Comparison of ENCODE assay signal across 12 cellular contexts in genomic region chr20:41365785-41366545, GRCh38. TPM values are rescaled to one million over a fixed set of nuclear protein-coding genes. Genes with fewer than 3 reads are reported as not detected.
DNase-seq lines count a peak whose midpoint lies in the region; ATAC-seq, FAIRE-seq and TF ChIP-seq lines count a peak whose summit lies in the region.
"Had no signal": no experiment of that assay in that cellular context is flagged by ENCODE, and none has a peak within 500 bp of the region (broad histone marks: within the 10 kb centered on the region; RNA-seq: fewer than 3 reads in every experiment).

No MANE protein-coding gene starts in this region.

- intact Hi-C loops in activated CD8-positive, alpha-beta T cell treated with anti-CD3 and anti-CD28 coated beads for 36 hours (cut with micrococcal nuclease) = no loop called here

- H3K36me3 Mint-ChIP-seq in activated CD8-positive, alpha-beta T cell treated with anti-CD3 and anti-CD28 coated beads for 36 hours (ENCODE audit: low read depth) = no peaks in the 10 kb centered on the region

- H3K9me3 Mint-ChIP-seq in activated CD8-positive, alpha-beta T cell treated with anti-CD3 and anti-CD28 coated beads for 36 hours = peaks cover under 1% of the 10 kb centered on the region
- H3K9me3 Mint-ChIP-seq: activated naive CD4-positive, alpha-beta T cell treated with anti-CD3 and anti-CD28 coated beads for 36 hours had no signal

- peak overlapping the region; percentile 19 to 64 for H3K4me3 ChIP-seq in stomach smooth muscle (ENCODE audit: low read length in 2 of 2)
- H3K4me3 ChIP-seq: BLaER1 treated with 17β-estradiol and CSF1 and Interleukin-3, amounts not matched to agents 10 nM and 100 nM had no signal

- peaks cover 2% of the 10 kb centered on the region for H3K4me1 Mint-ChIP-seq in activated CD8-positive, alpha-beta T cell treated with anti-CD3 and anti-CD28 coated beads for 36 hours (ENCODE audit: low read depth)

- peaks cover 11% of the 10 kb centered on the region for H3K4me1 ChIP-seq in stomach smooth muscle (ENCODE audit: control insufficient read depth, insufficient read depth, low read length)

- H3K27ac Mint-ChIP-seq in activated CD8-positive, alpha-beta T cell treated with anti-CD3 and anti-CD28 coated beads for 36 hours = no peak overlapping the region
- H3K27ac Mint-ChIP-seq: activated naive CD4-positive, alpha-beta T cell treated with anti-CD3 and anti-CD28 coated beads for 36 hours had no signal

- CTCF ChIA-PET in activated CD8-positive, alpha-beta T cell treated with anti-CD3 and anti-CD28 coated beads for 36 hours (lab: Charles Lee) = interaction anchor here (1.2 kb wide), 1 partner anchor 332 kb away, joined by 3 read pairs; no protein-coding TSS in a partner anchor

- H3K36me3 ChIP-seq in stomach smooth muscle (ENCODE audit: control insufficient read depth in 2 of 2, insufficient read depth in 2 of 2, low read length in 2 of 2) = no peaks in the 10 kb centered on the region
- H3K36me3 ChIP-seq: BLaER1 treated with 17β-estradiol and CSF1 and Interleukin-3, amounts not matched to agents 10 nM and 100 nM had no signal

- no peak overlapping the region for H3K9ac ChIP-seq in stomach smooth muscle (ENCODE audit: low read length in 2 of 2)
- H3K9ac ChIP-seq: BLaER1 treated with 17β-estradiol and CSF1 and Interleukin-3, amounts not matched to agents 10 nM and 100 nM had no signal

- FAIRE-seq in frontal cortex (lab: Jason Lieb, UNC) = no peak

- no peak overlapping the region for H3K4me3 Mint-ChIP-seq in activated CD8-positive, alpha-beta T cell treated with anti-CD3 and anti-CD28 coated beads for 36 hours
- H3K4me3 Mint-ChIP-seq: activated naive CD4-positive, alpha-beta T cell treated with anti-CD3 and anti-CD28 coated beads for 36 hours had no signal

- POLR2A ChIA-PET in activated CD8-positive, alpha-beta T cell treated with anti-CD3 and anti-CD28 coated beads for 36 hours (lab: Charles Lee) = interaction anchor here (1.2 kb wide), 1 partner anchor 21 kb away, joined by 3 read pairs; no protein-coding TSS in a partner anchor

- no peak for TF ChIP-seq CTCF in activated CD8-positive, alpha-beta T cell treated with anti-CD3 and anti-CD28 coated beads for 36 hours (IDR thresholded peaks at IDR 0.05)

- H3K27me3 ChIP-seq in stomach smooth muscle (ENCODE audit: control insufficient read depth in 1 of 2, insufficient read depth in 2 of 2, low read length in 2 of 2) = peaks cover 31 to 34% of the 10 kb centered on the region in 2 donors

- H3K27ac ChIP-seq in stomach smooth muscle (ENCODE audit: low read length) = no peak overlapping the region
- H3K27ac ChIP-seq: BLaER1 treated with 17β-estradiol and CSF1 and Interleukin-3, amounts not matched to agents 10 nM and 100 nM; HL-60 had no signal

- DNase-seq in NCI-H510A (lab: John Stamatoyannopoulos, UW) = peak; percentile 19
- DNase-seq in NCI-H510A treated with DMSO at 0.1 percent for 48 hours (lab: John Stamatoyannopoulos, UW) = no peak
- DNase-seq in activated CD8-positive, alpha-beta T cell treated with anti-CD3 and anti-CD28 coated beads for 36 hours = no peak
- no peak for DNase-seq in left lobe of liver (ENCODE audit: low spot score)
- DNase-seq in frontal cortex (ENCODE audit: low spot score in 2 of 2) = no peak
- no peak for DNase-seq in H4 (ENCODE audit: low spot score)
- DNase-seq: activated naive CD4-positive, alpha-beta T cell treated with anti-CD3 and anti-CD28 coated beads for 36 hours; SIG-M5 had no signal

- no peaks in the 10 kb centered on the region for H3K9me3 ChIP-seq in stomach smooth muscle (ENCODE audit: control insufficient read depth in 2 of 2, low read length in 2 of 2)

- H3K27me3 Mint-ChIP-seq in activated CD8-positive, alpha-beta T cell treated with anti-CD3 and anti-CD28 coated beads for 36 hours = peaks cover 30% of the 10 kb centered on the region

- peak; percentile 45 for ATAC-seq in activated CD8-positive, alpha-beta T cell treated with anti-CD3 and anti-CD28 coated beads for 36 hours
- ATAC-seq in left lobe of liver (peak; percentile 38), HG02852 (IDR thresholded peaks at IDR 0.05; ENCODE audit: unreplicated experiment) (no peak)

RNA-seq across cellular contexts. Expression of gene EMILIN3, which starts 0.7 kb away (rescaled TPM):
- not detected for total RNA-seq in activated CD8-positive, alpha-beta T cell treated with anti-CD3 and anti-CD28 coated beads for 36 hours
- 0.30 TPM for total RNA-seq in left lobe of liver
- 1.6 TPM for total RNA-seq in frontal cortex
- not detected in 2 replicates for total RNA-seq in H4 (2014; rRNA removed; shearing (Covaris generic))
- total RNA-seq: activated naive CD4-positive, alpha-beta T cell treated with anti-CD3 and anti-CD28 coated beads for 36 hours had no signal

RNA-seq across cellular contexts. Expression of gene LPIN3, which starts 25.3 kb away (rescaled TPM):
- under 1 TPM; 0.86 to 0.87 TPM for total RNA-seq in activated CD8-positive, alpha-beta T cell treated with anti-CD3 and anti-CD28 coated beads for 36 hours
- total RNA-seq in left lobe of liver (32.2 TPM), frontal cortex (0.41 TPM)
- total RNA-seq in H4 (2014; rRNA removed; shearing (Covaris generic)) = 0.33 and 0.79 TPM in 2 replicates

RNA-seq across cellular contexts. Expression of gene ZHX3, which starts 48.4 kb away (rescaled TPM):
- total RNA-seq in activated CD8-positive, alpha-beta T cell treated with anti-CD3 and anti-CD28 coated beads for 36 hours = 10 to 100 TPM; 14.1 to 14.2 TPM
- total RNA-seq in left lobe of liver = 51.4 TPM
- 14.3 TPM for total RNA-seq in frontal cortex
- total RNA-seq in H4 (2014; rRNA removed; shearing (Covaris generic)) = 5.6 and 7.6 TPM in 2 replicates

Comparison
In these comparisons a context has a peak if more than half of its experiments do, and no peak if none do; other contexts are left out.
1. RNA of gene LPIN3, which starts 25.3 kb away (total RNA-seq): 32.2 TPM in left lobe of liver (single experiment); 0.86 to 0.87 TPM in activated CD8-positive, alpha-beta T cell treated with anti-CD3 and anti-CD28 coated beads for 36 hours, 0.33 to 0.79 TPM in H4 and 0.41 TPM in frontal cortex (single experiment); every median in the first group is over 10 times any median in the second.